In the genomic region with DNA sequence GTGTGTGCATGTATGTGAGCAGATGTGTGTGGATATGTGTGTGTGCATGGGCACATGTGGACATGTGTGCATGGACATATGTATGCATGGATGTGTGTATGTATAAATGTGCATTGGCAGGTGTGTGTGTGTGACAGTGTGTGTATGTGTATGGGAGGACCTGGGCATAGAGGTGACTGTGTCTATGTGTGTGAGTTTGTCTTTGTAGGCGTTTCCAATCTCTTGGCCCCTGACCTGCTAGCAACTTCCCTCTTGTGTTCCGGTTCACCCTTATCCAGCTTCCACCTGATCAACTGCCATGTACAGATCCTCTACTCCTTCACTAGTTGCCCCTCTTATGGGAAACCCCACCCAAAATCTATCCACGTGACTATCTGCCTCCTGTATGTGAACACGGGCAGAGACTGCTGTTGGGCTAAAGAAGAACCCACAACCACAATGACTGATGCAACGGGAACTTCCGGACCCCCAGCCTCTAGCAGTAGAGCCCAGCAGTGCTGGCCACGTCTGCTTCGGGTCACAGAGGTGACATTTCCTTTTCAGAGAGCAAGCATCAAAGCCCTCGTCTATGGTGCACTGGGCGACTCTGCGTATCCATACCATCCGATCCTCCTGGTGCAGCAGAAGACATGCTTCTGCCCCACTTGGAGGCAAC, we compare ENCODE assay signal across 16 cellular contexts. TPM values are rescaled to one million over a fixed set of nuclear protein-coding genes. Genes with fewer than 3 reads are reported as not detected.
A peak's percentile ranks its signal among the peaks of the same experiment; 100 is the strongest.
DNase-seq lines count a peak whose midpoint lies in the region; ATAC-seq and TF ChIP-seq lines count a peak whose summit lies in the region.
"Had no signal": no experiment of that assay in that cellular context is flagged by ENCODE, and none has a peak within 500 bp of the region (broad histone marks: within the 10 kb centered on the region; RNA-seq: fewer than 3 reads in every experiment).

No MANE protein-coding gene starts in this region.

- H3K27ac Mint-ChIP-seq in activated naive CD4-positive, alpha-beta T cell treated with anti-CD3 and anti-CD28 coated beads, Interleukin-2, amount 50 U/mL, for 72 hours, result peak overlapping the region in 1 of 2 donors; percentile 18
- peak overlapping the region; percentile 79 for H3K27ac Mint-ChIP-seq in activated naive CD8-positive, alpha-beta T cell treated with anti-CD3 and anti-CD28 coated beads, Interleukin-2, amount 10 ng/mL, durations not matched to agents 7 days and 5 days
- H3K27ac Mint-ChIP-seq: progenitor cell of endocrine pancreas had no signal

- intact Hi-C loops in upper lobe of right lung (cut with DNase I) (no loop called here), mammary epithelial cell (cut with micrococcal nuclease) (loop anchor here (5.0 kb wide), 1 partner anchor 637 kb away; no protein-coding TSS in a partner anchor)

- dilution Hi-C loops in mammary epithelial cell (cut with HindIII; ENCODE audit: low sequenced_read_pairs), result no loop called here

- peak; percentile 38 to 66 for ATAC-seq in activated naive CD4-positive, alpha-beta T cell treated with anti-CD3 and anti-CD28 coated beads, Interleukin-2, amount 50 U/mL, for 72 hours
- peak; percentile 95 for ATAC-seq in activated naive CD8-positive, alpha-beta T cell treated with anti-CD3 and anti-CD28 coated beads, Interleukin-2, amount 10 ng/mL, durations not matched to agents 7 days and 5 days (ENCODE audit: low read depth)
- ATAC-seq in upper lobe of right lung, result peak; percentile 62

- no peak overlapping the region for H3K9ac ChIP-seq in mammary epithelial cell (ENCODE audit: insufficient read depth, low read length)
- H3K9ac ChIP-seq: GM23248 had no signal

- TF ChIP-seq CTCF in NB4 (IDR thresholded peaks at IDR 0.05; ENCODE audit: low read depth, low read length) (no peak), upper lobe of right lung (IDR thresholded peaks at IDR 0.05) (no peak), mammary epithelial cell (conservative IDR thresholded peaks at IDR 0.05 in 1 of 2, IDR thresholded peaks at IDR 0.05 in 1 of 2; ENCODE audit: extremely low read depth in 1 of 2, insufficient read depth in 1 of 2, low read depth in 1 of 2, low read length in 2 of 2) (no peak)

- no peaks in the 10 kb centered on the region for H4K20me1 ChIP-seq in mammary epithelial cell (ENCODE audit: insufficient read depth, low read length)

- H3K4me1 Mint-ChIP-seq in activated naive CD8-positive, alpha-beta T cell treated with anti-CD3 and anti-CD28 coated beads, Interleukin-2, amount 10 ng/mL, durations not matched to agents 7 days and 5 days, result peaks cover 16% of the 10 kb centered on the region

- no peaks in the 10 kb centered on the region for H3K36me3 ChIP-seq in upper lobe of right lung
- no peaks in the 10 kb centered on the region for H3K36me3 ChIP-seq in mammary epithelial cell (ENCODE audit: insufficient read depth, low read length)
- H3K36me3 ChIP-seq: ascending aorta had no signal

- no peak for DNase-seq in activated naive CD4-positive, alpha-beta T cell treated with anti-CD3 and anti-CD28 coated beads, Interleukin-2, amount 50 U/mL, for 72 hours (ENCODE audit: low spot score in 2 of 2)
- DNase-seq in activated naive CD4-positive, alpha-beta T cell (lab: John Stamatoyannopoulos, UW), result no peak
- DNase-seq in NB4 (ENCODE audit: low read depth), result peak; percentile 71
- peak; percentile 58 for DNase-seq in activated naive CD8-positive, alpha-beta T cell treated with anti-CD3 and anti-CD28 coated beads, Interleukin-2, amount 10 ng/mL, durations not matched to agents 7 days and 5 days
- no peak for DNase-seq in upper lobe of right lung
- DNase-seq in foreskin melanocyte, result no peak
- DNase-seq in kidney glomerular epithelial cell (lab: John Stamatoyannopoulos, UW), result no peak
- DNase-seq in mammary epithelial cell, result no peak
- DNase-seq: activated CD8-positive, alpha-beta memory T cell treated with anti-CD3 and anti-CD28 coated beads, Interleukin-2, amount 50 U/mL, for 4 hours; dermis blood vessel endothelial cell; EL; GM23248; midbrain; NCI-H2171 had no signal

- H3K4me3 Mint-ChIP-seq in activated naive CD8-positive, alpha-beta T cell treated with anti-CD3 and anti-CD28 coated beads, Interleukin-2, amount 10 ng/mL, durations not matched to agents 7 days and 5 days, result peak overlapping the region; percentile 41

- BruUV-seq in mammary epithelial cell (replicated peaks; lab: Mats Ljungman, UMichigan), result no TSS peak

- peaks cover 57% of the 10 kb centered on the region for H3K27me3 Mint-ChIP-seq in activated naive CD8-positive, alpha-beta T cell treated with anti-CD3 and anti-CD28 coated beads, Interleukin-2, amount 10 ng/mL, durations not matched to agents 7 days and 5 days

- in situ Hi-C loops in mammary epithelial cell (cut with MboI; ENCODE audit: low sequenced_read_pairs in 2 of 2), result loop anchor here in 1 of 2 donors (25.0 kb wide), 2 partner anchors 1182 to 1282 kb away; no protein-coding TSS in a partner anchor

- no peak for TF ChIP-seq POLR2A in NB4 (IDR thresholded peaks at IDR 0.05; ENCODE audit: extremely low read depth, insufficient read length)

- CTCF ChIA-PET in mammary epithelial cell (lab: Charles Lee; ENCODE audit: low non-redundant PET), result no interaction called here

- H3K27me3 ChIP-seq in upper lobe of right lung (peaks cover 1% of the 10 kb centered on the region), mammary epithelial cell (ENCODE audit: insufficient read depth, low read length) (no peaks in the 10 kb centered on the region)
- H3K27me3 ChIP-seq: ascending aorta had no signal

- no peak overlapping the region for H3K4me2 ChIP-seq in mammary epithelial cell (ENCODE audit: insufficient read depth, low read depth, low read length)

- no peaks in the 10 kb centered on the region for H3K9me3 ChIP-seq in upper lobe of right lung
- H3K9me3 ChIP-seq in mammary epithelial cell (replicated peaks; ENCODE audit: insufficient read depth, low read length), result no peaks in the 10 kb centered on the region
- H3K9me3 ChIP-seq: ascending aorta had no signal

- no peak overlapping the region for H3K4me3 ChIP-seq in NB4 (ENCODE audit: low read depth, low read length)
- H3K4me3 ChIP-seq in upper lobe of right lung, result no peak overlapping the region
- no peak overlapping the region for H3K4me3 ChIP-seq in mammary epithelial cell (replicated peaks in 1 of 3; ENCODE audit: insufficient read depth in 1 of 3, low read depth in 2 of 3, low read length in 3 of 3)
- H3K4me3 ChIP-seq: ascending aorta, GM23248 had no signal

- peaks cover 5 to 9% of the 10 kb centered on the region in 2 donors for H3K36me3 Mint-ChIP-seq in activated naive CD4-positive, alpha-beta T cell treated with anti-CD3 and anti-CD28 coated beads, Interleukin-2, amount 50 U/mL, for 72 hours
- peaks cover 4% of the 10 kb centered on the region for H3K36me3 Mint-ChIP-seq in activated naive CD8-positive, alpha-beta T cell treated with anti-CD3 and anti-CD28 coated beads, Interleukin-2, amount 10 ng/mL, durations not matched to agents 7 days and 5 days

- no peaks in the 10 kb centered on the region for H3K79me2 ChIP-seq in mammary epithelial cell (ENCODE audit: insufficient read depth, low read length)

- 83% methylated on average over 9 of the region's 12 CpGs for WGBS in mammary epithelial cell (ENCODE audit: low coverage, missing lambda C conversion rate)

- POLR2A ChIA-PET in activated naive CD8-positive, alpha-beta T cell treated with anti-CD3 and anti-CD28 coated beads, Interleukin-2, amount 10 ng/mL, durations not matched to agents 7 days and 5 days (lab: Charles Lee), result no interaction called here

- H3K4me1 ChIP-seq in upper lobe of right lung, result no peaks in the 10 kb centered on the region
- H3K4me1 ChIP-seq in mammary epithelial cell (ENCODE audit: insufficient read depth, low read length), result no peaks in the 10 kb centered on the region
- H3K4me1 ChIP-seq: ascending aorta had no signal

- no peak overlapping the region for H2AFZ ChIP-seq in mammary epithelial cell (ENCODE audit: low read depth, low read length)
- H2AFZ ChIP-seq: GM23248 had no signal

- H3K27ac ChIP-seq in upper lobe of right lung, result no peak overlapping the region
- H3K27ac ChIP-seq in mammary epithelial cell (ENCODE audit: insufficient read depth, low read depth, low read length), result no peak overlapping the region
- H3K27ac ChIP-seq: ascending aorta, GM23248 had no signal

- peaks cover 5 to 7% of the 10 kb centered on the region in 2 donors for H3K9me3 Mint-ChIP-seq in activated naive CD4-positive, alpha-beta T cell treated with anti-CD3 and anti-CD28 coated beads, Interleukin-2, amount 50 U/mL, for 72 hours
- peaks cover 6% of the 10 kb centered on the region for H3K9me3 Mint-ChIP-seq in activated naive CD8-positive, alpha-beta T cell treated with anti-CD3 and anti-CD28 coated beads, Interleukin-2, amount 10 ng/mL, durations not matched to agents 7 days and 5 days

RNA-seq across cellular contexts. Expression of gene GADD45G, which starts 24.9 kb away (rescaled TPM):
- total RNA-seq in activated naive CD4-positive, alpha-beta T cell treated with anti-CD3 and anti-CD28 coated beads, Interleukin-2, amount 50 U/mL, for 72 hours, result 1 to 10 TPM; 3.8 to 5.3 TPM
- total RNA-seq in activated naive CD8-positive, alpha-beta T cell treated with anti-CD3 and anti-CD28 coated beads, Interleukin-2, amount 10 ng/mL, durations not matched to agents 7 days and 5 days, result 10 to 100 TPM in 1 of 2 experiments, 1 to 10 TPM in 1; 8.9 to 10.1 TPM
- total RNA-seq in upper lobe of right lung, result 19.8 TPM
- 1 to 10 TPM in 1 of 2 donors, not detected in 1; 1.0 TPM for total RNA-seq in mammary epithelial cell
- polyA plus RNA-seq in mammary epithelial cell, result 0.08 TPM
- not detected for polyA minus RNA-seq in mammary epithelial cell
- total RNA-seq: dermis blood vessel endothelial cell had no signal

Comparison
In these comparisons a context has a peak if more than half of its experiments do, and no peak if none do; other contexts are left out.
1. DNase-seq: peak in NB4 (single experiment) and activated naive CD8-positive, alpha-beta T cell treated with anti-CD3 and anti-CD28 coated beads, Interleukin-2, amount 10 ng/mL, durations not matched to agents 7 days and 5 days (single experiment); none in activated naive CD4-positive, alpha-beta T cell treated with anti-CD3 and anti-CD28 coated beads, Interleukin-2, amount 50 U/mL, for 72 hours (0 of 2), activated naive CD4-positive, alpha-beta T cell (0 of 4), upper lobe of right lung (single experiment), foreskin melanocyte (single experiment), kidney glomerular epithelial cell (single experiment) and mammary epithelial cell (single experiment).
2. Peak in every context shown above with its lines, with median percentiles within 50 percentile points of each other: ATAC-seq.